Comparison of ENCODE assay signal across 1 cellular context in the genomic region with DNA sequence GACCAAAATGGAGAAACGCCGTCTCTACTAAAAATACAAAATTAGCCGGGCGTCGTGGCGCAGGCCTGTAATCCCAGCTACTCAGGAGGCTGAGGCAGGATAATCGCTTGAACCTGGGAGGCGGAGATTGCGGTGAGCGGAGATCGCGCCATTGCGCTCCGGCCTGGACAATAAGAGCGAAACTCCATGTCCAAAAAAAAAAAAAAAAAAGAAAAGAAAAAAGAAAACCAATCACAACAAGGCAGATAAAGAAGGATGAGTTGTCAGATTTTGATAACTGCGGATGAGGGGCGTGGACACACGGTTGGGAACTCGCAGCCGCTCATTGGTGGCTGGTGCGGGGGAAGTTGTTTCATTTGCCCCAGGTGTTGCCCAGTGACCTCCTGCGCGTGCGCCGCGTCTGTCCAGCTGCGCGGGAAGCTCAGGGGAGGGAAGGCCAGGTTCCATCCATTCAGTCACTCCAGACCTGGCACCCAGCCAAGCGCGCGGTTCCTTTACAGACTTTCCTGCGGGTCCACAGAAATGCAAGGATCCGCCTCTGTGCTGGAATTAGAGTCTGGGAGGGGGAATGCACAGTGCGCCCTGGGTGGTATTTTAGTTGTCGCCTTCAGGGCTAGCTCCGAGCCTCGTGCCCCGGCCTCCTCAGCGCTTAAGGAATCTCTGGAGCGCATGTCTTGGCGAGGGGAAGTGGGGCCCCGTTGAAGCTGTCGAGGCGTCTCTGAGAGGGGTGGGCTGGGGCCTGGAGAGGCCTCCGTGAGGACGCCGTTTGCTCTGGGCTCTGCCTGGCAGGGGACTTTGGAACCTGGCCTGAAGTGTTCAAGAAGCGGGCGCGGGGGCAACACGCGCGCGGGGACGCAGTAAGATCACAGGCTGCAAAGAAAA.
TF ChIP-seq lines count a peak whose summit lies in the region.

No MANE protein-coding gene starts in this region.

TF ChIP-seq in HepG2, 621 proteins besides CTCF, POLR2A, EP300 and RAD21 (continued from another document and continues in another):
- TF ChIP-seq, protein P1, sequence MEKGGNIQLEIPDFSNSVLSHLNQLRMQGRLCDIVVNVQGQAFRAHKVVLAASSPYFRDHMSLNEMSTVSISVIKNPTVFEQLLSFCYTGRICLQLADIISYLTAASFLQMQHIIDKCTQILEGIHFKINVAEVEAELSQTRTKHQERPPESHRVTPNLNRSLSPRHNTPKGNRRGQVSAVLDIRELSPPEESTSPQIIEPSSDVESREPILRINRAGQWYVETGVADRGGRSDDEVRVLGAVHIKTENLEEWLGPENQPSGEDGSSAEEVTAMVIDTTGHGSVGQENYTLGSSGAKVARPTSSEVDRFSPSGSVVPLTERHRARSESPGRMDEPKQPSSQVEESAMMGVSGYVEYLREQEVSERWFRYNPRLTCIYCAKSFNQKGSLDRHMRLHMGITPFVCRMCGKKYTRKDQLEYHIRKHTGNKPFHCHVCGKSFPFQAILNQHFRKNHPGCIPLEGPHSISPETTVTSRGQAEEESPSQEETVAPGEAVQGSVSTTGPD (CRISPR knock-in tag; IDR thresholded peaks at IDR 0.05) = 0 out of 2 replicates have a peak, but pooled peaks have one; percentile 33
- no peak for TF ChIP-seq NR2F6 (IDR thresholded peaks at IDR 0.05)
- TF ChIP-seq NR2F6 (CRISPR knock-in tag; IDR thresholded peaks at IDR 0.05) = peak; percentile 37; the same call in 1 of the 2 replicates
- TF ChIP-seq ZNF33A (CRISPR knock-in tag; IDR thresholded peaks at IDR 0.05; ENCODE audit: borderline replicate concordance) = no peak
- TF ChIP-seq ZFAT (CRISPR knock-in tag; conservative IDR thresholded peaks at IDR 0.05) = no peak
- no peak for TF ChIP-seq TBL1XR1 (IDR thresholded peaks at IDR 0.05; ENCODE audit: borderline replicate concordance, low read length, partially characterized antibody)
- TF ChIP-seq POLR2G (IDR thresholded peaks at IDR 0.05; ENCODE audit: low read depth, low read length) = no peak
- TF ChIP-seq, protein P2, sequence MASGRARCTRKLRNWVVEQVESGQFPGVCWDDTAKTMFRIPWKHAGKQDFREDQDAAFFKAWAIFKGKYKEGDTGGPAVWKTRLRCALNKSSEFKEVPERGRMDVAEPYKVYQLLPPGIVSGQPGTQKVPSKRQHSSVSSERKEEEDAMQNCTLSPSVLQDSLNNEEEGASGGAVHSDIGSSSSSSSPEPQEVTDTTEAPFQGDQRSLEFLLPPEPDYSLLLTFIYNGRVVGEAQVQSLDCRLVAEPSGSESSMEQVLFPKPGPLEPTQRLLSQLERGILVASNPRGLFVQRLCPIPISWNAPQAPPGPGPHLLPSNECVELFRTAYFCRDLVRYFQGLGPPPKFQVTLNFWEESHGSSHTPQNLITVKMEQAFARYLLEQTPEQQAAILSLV (CRISPR knock-in tag; IDR thresholded peaks at IDR 0.05; ENCODE audit: borderline replicate concordance) = peak; percentile 77
- TF ChIP-seq, protein P3, sequence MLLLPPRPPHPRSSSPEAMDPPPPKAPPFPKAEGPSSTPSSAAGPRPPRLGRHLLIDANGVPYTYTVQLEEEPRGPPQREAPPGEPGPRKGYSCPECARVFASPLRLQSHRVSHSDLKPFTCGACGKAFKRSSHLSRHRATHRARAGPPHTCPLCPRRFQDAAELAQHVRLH (CRISPR knock-in tag; IDR thresholded peaks at IDR 0.05; ENCODE audit: borderline replicate concordance, low read depth) = peak; percentile 50; the same call in 1 of the 2 replicates
- TF ChIP-seq, protein P4, sequence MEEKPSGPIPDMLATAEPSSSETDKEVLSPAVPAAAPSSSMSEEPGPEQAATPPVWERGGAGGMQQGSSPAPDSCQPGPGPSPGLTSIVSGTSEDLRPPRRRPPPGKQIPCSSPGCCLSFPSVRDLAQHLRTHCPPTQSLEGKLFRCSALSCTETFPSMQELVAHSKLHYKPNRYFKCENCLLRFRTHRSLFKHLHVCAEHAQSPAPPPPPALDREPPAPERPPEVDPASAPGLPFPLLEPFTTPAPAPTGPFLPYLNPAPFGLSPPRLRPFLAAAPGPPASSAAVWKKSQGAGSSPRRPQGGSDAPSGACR (CRISPR knock-in tag; IDR thresholded peaks at IDR 0.05) = peak; percentile 77; the same call in 1 of the 2 replicates
- no peak for TF ChIP-seq HNF4G (IDR thresholded peaks at IDR 0.05; ENCODE audit: borderline replicate concordance, low read depth, low read length)
- TF ChIP-seq HNF4G (CRISPR knock-in tag; IDR thresholded peaks at IDR 0.05; ENCODE audit: borderline replicate concordance, low read depth) = peak; percentile 81; the same call in 1 of the 2 replicates
- TF ChIP-seq RFX3 (CRISPR knock-in tag; IDR thresholded peaks at IDR 0.05) = no peak
- TF ChIP-seq, protein P5, sequence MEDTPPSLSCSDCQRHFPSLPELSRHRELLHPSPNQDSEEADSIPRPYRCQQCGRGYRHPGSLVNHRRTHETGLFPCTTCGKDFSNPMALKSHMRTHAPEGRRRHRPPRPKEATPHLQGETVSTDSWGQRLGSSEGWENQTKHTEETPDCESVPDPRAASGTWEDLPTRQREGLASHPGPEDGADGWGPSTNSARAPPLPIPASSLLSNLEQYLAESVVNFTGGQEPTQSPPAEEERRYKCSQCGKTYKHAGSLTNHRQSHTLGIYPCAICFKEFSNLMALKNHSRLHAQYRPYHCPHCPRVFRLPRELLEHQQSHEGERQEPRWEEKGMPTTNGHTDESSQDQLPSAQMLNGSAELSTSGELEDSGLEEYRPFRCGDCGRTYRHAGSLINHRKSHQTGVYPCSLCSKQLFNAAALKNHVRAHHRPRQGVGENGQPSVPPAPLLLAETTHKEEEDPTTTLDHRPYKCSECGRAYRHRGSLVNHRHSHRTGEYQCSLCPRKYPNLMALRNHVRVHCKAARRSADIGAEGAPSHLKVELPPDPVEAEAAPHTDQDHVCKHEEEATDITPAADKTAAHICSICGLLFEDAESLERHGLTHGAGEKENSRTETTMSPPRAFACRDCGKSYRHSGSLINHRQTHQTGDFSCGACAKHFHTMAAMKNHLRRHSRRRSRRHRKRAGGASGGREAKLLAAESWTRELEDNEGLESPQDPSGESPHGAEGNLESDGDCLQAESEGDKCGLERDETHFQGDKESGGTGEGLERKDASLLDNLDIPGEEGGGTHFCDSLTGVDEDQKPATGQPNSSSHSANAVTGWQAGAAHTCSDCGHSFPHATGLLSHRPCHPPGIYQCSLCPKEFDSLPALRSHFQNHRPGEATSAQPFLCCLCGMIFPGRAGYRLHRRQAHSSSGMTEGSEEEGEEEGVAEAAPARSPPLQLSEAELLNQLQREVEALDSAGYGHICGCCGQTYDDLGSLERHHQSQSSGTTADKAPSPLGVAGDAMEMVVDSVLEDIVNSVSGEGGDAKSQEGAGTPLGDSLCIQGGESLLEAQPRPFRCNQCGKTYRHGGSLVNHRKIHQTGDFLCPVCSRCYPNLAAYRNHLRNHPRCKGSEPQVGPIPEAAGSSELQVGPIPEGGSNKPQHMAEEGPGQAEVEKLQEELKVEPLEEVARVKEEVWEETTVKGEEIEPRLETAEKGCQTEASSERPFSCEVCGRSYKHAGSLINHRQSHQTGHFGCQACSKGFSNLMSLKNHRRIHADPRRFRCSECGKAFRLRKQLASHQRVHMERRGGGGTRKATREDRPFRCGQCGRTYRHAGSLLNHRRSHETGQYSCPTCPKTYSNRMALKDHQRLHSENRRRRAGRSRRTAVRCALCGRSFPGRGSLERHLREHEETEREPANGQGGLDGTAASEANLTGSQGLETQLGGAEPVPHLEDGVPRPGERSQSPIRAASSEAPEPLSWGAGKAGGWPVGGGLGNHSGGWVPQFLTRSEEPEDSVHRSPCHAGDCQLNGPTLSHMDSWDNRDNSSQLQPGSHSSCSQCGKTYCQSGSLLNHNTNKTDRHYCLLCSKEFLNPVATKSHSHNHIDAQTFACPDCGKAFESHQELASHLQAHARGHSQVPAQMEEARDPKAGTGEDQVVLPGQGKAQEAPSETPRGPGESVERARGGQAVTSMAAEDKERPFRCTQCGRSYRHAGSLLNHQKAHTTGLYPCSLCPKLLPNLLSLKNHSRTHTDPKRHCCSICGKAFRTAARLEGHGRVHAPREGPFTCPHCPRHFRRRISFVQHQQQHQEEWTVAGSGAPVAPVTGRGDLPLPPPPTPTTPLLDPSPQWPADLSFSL (CRISPR knock-in tag; IDR thresholded peaks at IDR 0.05) = peak; percentile 35; the same call in 1 of the 2 replicates
- no peak for TF ChIP-seq FOXA1 (IDR thresholded peaks at IDR 0.05)
- no peak for TF ChIP-seq FOXA1 (CRISPR knock-in tag; IDR thresholded peaks at IDR 0.05)
- TF ChIP-seq ZNF556 (CRISPR knock-in tag; IDR thresholded peaks at IDR 0.05; ENCODE audit: borderline replicate concordance) = no peak; the same call in 1 of the 2 replicates
- TF ChIP-seq ZNF337 (CRISPR knock-in tag; IDR thresholded peaks at IDR 0.05; ENCODE audit: borderline replicate concordance, low read depth) = peak; percentile 69; the same call in 1 of the 2 replicates
- 0 out of 2 replicates have a peak, but pooled peaks have one; percentile 11 for TF ChIP-seq MED1 (CRISPR knock-in tag; IDR thresholded peaks at IDR 0.05)
- TF ChIP-seq ZBTB8A (CRISPR knock-in tag; IDR thresholded peaks at IDR 0.05; ENCODE audit: borderline replicate concordance, low read depth) = 0 out of 2 replicates have a peak, but pooled peaks have one; percentile 26
- peak; percentile 41; the same call in 1 of the 2 replicates for TF ChIP-seq IRX3 (CRISPR knock-in tag; IDR thresholded peaks at IDR 0.05; ENCODE audit: borderline replicate concordance, low read depth)
- TF ChIP-seq HOXA7 (CRISPR knock-in tag; IDR thresholded peaks at IDR 0.05) = no peak
- peak; percentile 73; the same call in 1 of the 2 replicates for TF ChIP-seq JUNB (CRISPR knock-in tag; IDR thresholded peaks at IDR 0.05; ENCODE audit: borderline replicate concordance)
- TF ChIP-seq ZNF431 (CRISPR knock-in tag; IDR thresholded peaks at IDR 0.05; ENCODE audit: borderline replicate concordance, low read depth) = peak; percentile 54; the same call in 1 of the 2 replicates
- no peak for TF ChIP-seq ZNF264 (CRISPR knock-in tag; IDR thresholded peaks at IDR 0.05)
- TF ChIP-seq PRPF4 (IDR thresholded peaks at IDR 0.05; ENCODE audit: low read depth, low read length, poor library complexity, severe bottlenecking) = no peak
- TF ChIP-seq, protein P6, sequence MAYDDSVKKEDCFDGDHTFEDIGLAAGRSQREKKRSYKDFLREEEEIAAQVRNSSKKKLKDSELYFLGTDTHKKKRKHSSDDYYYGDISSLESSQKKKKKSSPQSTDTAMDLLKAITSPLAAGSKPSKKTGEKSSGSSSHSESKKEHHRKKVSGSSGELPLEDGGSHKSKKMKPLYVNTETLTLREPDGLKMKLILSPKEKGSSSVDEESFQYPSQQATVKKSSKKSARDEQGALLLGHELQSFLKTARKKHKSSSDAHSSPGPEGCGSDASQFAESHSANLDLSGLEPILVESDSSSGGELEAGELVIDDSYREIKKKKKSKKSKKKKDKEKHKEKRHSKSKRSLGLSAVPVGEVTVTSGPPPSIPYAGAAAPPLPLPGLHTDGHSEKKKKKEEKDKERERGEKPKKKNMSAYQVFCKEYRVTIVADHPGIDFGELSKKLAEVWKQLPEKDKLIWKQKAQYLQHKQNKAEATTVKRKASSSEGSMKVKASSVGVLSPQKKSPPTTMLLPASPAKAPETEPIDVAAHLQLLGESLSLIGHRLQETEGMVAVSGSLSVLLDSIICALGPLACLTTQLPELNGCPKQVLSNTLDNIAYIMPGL (CRISPR knock-in tag; IDR thresholded peaks at IDR 0.05; ENCODE audit: borderline replicate concordance in 1 of 2, low read depth in 1 of 2) = no peak; a peak in 1 of 4 replicates
- no peak for TF ChIP-seq ZNF75D (CRISPR knock-in tag; IDR thresholded peaks at IDR 0.05; ENCODE audit: borderline replicate concordance)
- peak; percentile 95 for TF ChIP-seq LCORL (IDR thresholded peaks at IDR 0.05)
- TF ChIP-seq LCORL (CRISPR knock-in tag; IDR thresholded peaks at IDR 0.05) = no peak
- TF ChIP-seq SMARCC2 (IDR thresholded peaks at IDR 0.05) = no peak
- TF ChIP-seq GZF1 (CRISPR knock-in tag; IDR thresholded peaks at IDR 0.05) = 0 out of 2 replicates have a peak, but pooled peaks have one; percentile 54
- no peak for TF ChIP-seq ZSCAN22 (CRISPR knock-in tag; IDR thresholded peaks at IDR 0.05)
- TF ChIP-seq ZNF670 (CRISPR knock-in tag; IDR thresholded peaks at IDR 0.05; ENCODE audit: borderline replicate concordance) = no peak
- TF ChIP-seq ZNF446 (CRISPR knock-in tag; IDR thresholded peaks at IDR 0.05) = no peak; the same call in 1 of the 2 replicates
- TF ChIP-seq, protein P7, sequence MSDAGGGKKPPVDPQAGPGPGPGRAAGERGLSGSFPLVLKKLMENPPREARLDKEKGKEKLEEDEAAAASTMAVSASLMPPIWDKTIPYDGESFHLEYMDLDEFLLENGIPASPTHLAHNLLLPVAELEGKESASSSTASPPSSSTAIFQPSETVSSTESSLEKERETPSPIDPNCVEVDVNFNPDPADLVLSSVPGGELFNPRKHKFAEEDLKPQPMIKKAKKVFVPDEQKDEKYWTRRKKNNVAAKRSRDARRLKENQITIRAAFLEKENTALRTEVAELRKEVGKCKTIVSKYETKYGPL (CRISPR knock-in tag; IDR thresholded peaks at IDR 0.05) = peak; percentile 59; the same call in 1 of the 2 replicates
- TF ChIP-seq RXRB (CRISPR knock-in tag; IDR thresholded peaks at IDR 0.05; ENCODE audit: borderline replicate concordance) = no peak
- no peak for TF ChIP-seq ZNF749 (CRISPR knock-in tag; IDR thresholded peaks at IDR 0.05; ENCODE audit: borderline replicate concordance)
- TF ChIP-seq PAWR (CRISPR knock-in tag; IDR thresholded peaks at IDR 0.05; ENCODE audit: borderline replicate concordance) = no peak
- no peak for TF ChIP-seq ZNF383 (CRISPR knock-in tag; IDR thresholded peaks at IDR 0.05; ENCODE audit: borderline replicate concordance)
